ENCODE assay signal across 9 cellular contexts in genomic region chr12:26340649-26341048, GRCh38.
A peak's percentile ranks its signal among the peaks of the same experiment; 100 is the strongest.
DNase-seq lines count a peak whose midpoint lies in the region; ATAC-seq, FAIRE-seq and TF ChIP-seq lines count a peak whose summit lies in the region.
"Had no signal": no experiment of that assay in that cellular context is flagged by ENCODE, and none has a peak within 500 bp of the region (broad histone marks: within the 10 kb centered on the region; RNA-seq: fewer than 3 reads in every experiment).

No MANE protein-coding gene starts in this region.

- no peaks in the 10 kb centered on the region for H3K9me3 Mint-ChIP-seq in activated naive CD8-positive, alpha-beta T cell treated with anti-CD3 and anti-CD28 coated beads, Interleukin-2, amount 10 ng/mL, durations not matched to agents 7 days and 5 days
- no peaks in the 10 kb centered on the region for H3K9me3 Mint-ChIP-seq in activated naive CD8-positive, alpha-beta T cell treated with anti-CD3 and anti-CD28 coated beads for 36 hours

- H3K27me3 Mint-ChIP-seq in activated naive CD8-positive, alpha-beta T cell treated with anti-CD3 and anti-CD28 coated beads, Interleukin-2, amount 10 ng/mL, durations not matched to agents 7 days and 5 days: no peaks in the 10 kb centered on the region
- H3K27me3 Mint-ChIP-seq in activated naive CD8-positive, alpha-beta T cell treated with anti-CD3 and anti-CD28 coated beads for 36 hours: no peaks in the 10 kb centered on the region

- no peak for DNase-seq in activated naive CD8-positive, alpha-beta T cell treated with anti-CD3 and anti-CD28 coated beads, Interleukin-2, amount 10 ng/mL, durations not matched to agents 7 days and 5 days
- no peak for DNase-seq in activated naive CD8-positive, alpha-beta T cell treated with anti-CD3 and anti-CD28 coated beads for 36 hours
- DNase-seq in K562 (ENCODE audit: extremely low read depth in 1 of 4, low spot score in 3 of 4): no peak
- no peak for DNase-seq in upper lobe of right lung
- no peak for DNase-seq in glomerular visceral epithelial cell (ENCODE audit: extremely low spot score)
- no peak for DNase-seq in amniotic stem cell (lab: John Stamatoyannopoulos, UW)
- no peak for DNase-seq in NCI-H1105 treated with DMSO at 0.1 percent for 48 hours (lab: John Stamatoyannopoulos, UW)

- H3K27ac Mint-ChIP-seq in activated naive CD8-positive, alpha-beta T cell treated with anti-CD3 and anti-CD28 coated beads, Interleukin-2, amount 10 ng/mL, durations not matched to agents 7 days and 5 days: peak overlapping the region; percentile 59
- H3K27ac Mint-ChIP-seq in activated naive CD8-positive, alpha-beta T cell treated with anti-CD3 and anti-CD28 coated beads for 36 hours: no peak overlapping the region

- H3K4me1 ChIP-seq in K562 (replicated peaks in 1 of 2; ENCODE audit: control insufficient read depth in 2 of 2, insufficient read depth in 2 of 2, low read length in 2 of 2) (no peaks in the 10 kb centered on the region), upper lobe of right lung (no peaks in the 10 kb centered on the region)

- H3K27me3 ChIP-seq in K562 (ENCODE audit: control insufficient read depth in 2 of 2, insufficient read depth in 2 of 2, low read length in 2 of 2) (peaks cover 5 to 16% of the 10 kb centered on the region in 2 experiments; a peak in 2 of 5 replicates), upper lobe of right lung (no peaks in the 10 kb centered on the region)

- H3K4me1 Mint-ChIP-seq in activated naive CD8-positive, alpha-beta T cell treated with anti-CD3 and anti-CD28 coated beads, Interleukin-2, amount 10 ng/mL, durations not matched to agents 7 days and 5 days: peaks cover 34% of the 10 kb centered on the region
- H3K4me1 Mint-ChIP-seq in activated naive CD8-positive, alpha-beta T cell treated with anti-CD3 and anti-CD28 coated beads for 36 hours: peaks cover 13% of the 10 kb centered on the region

- no TSS peak for BruUV-seq in K562 (replicated peaks; lab: Mats Ljungman, UMichigan)

- WGBS in K562 (ENCODE audit: insufficient coverage, low coverage, missing lambda C conversion rate): 0% methylated on average over 1 of the region's 1 CpG

- in situ Hi-C loops in K562 (cut with MboI): no loop called here

- no peak for TF ChIP-seq POLR2A in K562 (conservative IDR thresholded peaks at IDR 0.05)

- POLR2A ChIA-PET in activated naive CD8-positive, alpha-beta T cell treated with anti-CD3 and anti-CD28 coated beads, Interleukin-2, amount 10 ng/mL, durations not matched to agents 7 days and 5 days (lab: Charles Lee): no interaction called here
- POLR2A ChIA-PET in K562 (lab: Yijun Ruan, JAX): no interaction called here

- intact Hi-C loops in K562 (cut with micrococcal nuclease) (no loop called here), upper lobe of right lung (cut with DNase I) (no loop called here)

- H3K79me2 ChIP-seq in K562 (ENCODE audit: control insufficient read depth, insufficient read depth, low read length): no peaks in the 10 kb centered on the region

- H4K20me1 ChIP-seq in K562 (replicated peaks; ENCODE audit: control insufficient read depth, insufficient read depth, low read length): no peaks in the 10 kb centered on the region

- no peaks in the 10 kb centered on the region for H3K9me1 ChIP-seq in K562 (ENCODE audit: control insufficient read depth, insufficient read depth, low read length)

- H3K4me2 ChIP-seq in K562 (ENCODE audit: insufficient read depth, low read length): no peak overlapping the region

- no peaks in the 10 kb centered on the region for H3K36me3 ChIP-seq in K562 (ENCODE audit: control insufficient read depth, insufficient read depth, low read length)
- peaks cover 13% of the 10 kb centered on the region for H3K36me3 ChIP-seq in upper lobe of right lung

- no peaks in the 10 kb centered on the region for H3K9me3 ChIP-seq in K562 (replicated peaks; ENCODE audit: control insufficient read depth, insufficient read depth, low read depth, low read length)
- H3K9me3 ChIP-seq in upper lobe of right lung: no peaks in the 10 kb centered on the region

- no peak overlapping the region for H3K9ac ChIP-seq in K562 (ENCODE audit: insufficient read depth in 1 of 2, low read depth in 2 of 2, low read length in 2 of 2)

- no peak for TF ChIP-seq EP300 in K562 (IDR thresholded peaks at IDR 0.05; ENCODE audit: low read length)

- no peak overlapping the region for H2AFZ ChIP-seq in K562 (ENCODE audit: low read depth, low read length)

- FAIRE-seq in K562 (lab: Jason Lieb, UNC): no peak
- FAIRE-seq: A204.1 had no signal

- CTCF ChIA-PET in K562 (lab: Yijun Ruan, JAX; ENCODE audit: low intra/inter-chr PET ratio): no interaction called here

- H3K4me3 Mint-ChIP-seq in activated naive CD8-positive, alpha-beta T cell treated with anti-CD3 and anti-CD28 coated beads, Interleukin-2, amount 10 ng/mL, durations not matched to agents 7 days and 5 days: peak overlapping the region; percentile 18
- H3K4me3 Mint-ChIP-seq in activated naive CD8-positive, alpha-beta T cell treated with anti-CD3 and anti-CD28 coated beads for 36 hours: no peak overlapping the region

- H3K27ac ChIP-seq in K562 (ENCODE audit: extremely low read depth, low read depth, low read length): no peak overlapping the region
- H3K27ac ChIP-seq in upper lobe of right lung: no peak overlapping the region

- H3K36me3 Mint-ChIP-seq in activated naive CD8-positive, alpha-beta T cell treated with anti-CD3 and anti-CD28 coated beads, Interleukin-2, amount 10 ng/mL, durations not matched to agents 7 days and 5 days: peaks cover 20% of the 10 kb centered on the region
- H3K36me3 Mint-ChIP-seq in activated naive CD8-positive, alpha-beta T cell treated with anti-CD3 and anti-CD28 coated beads for 36 hours: peaks cover 44% of the 10 kb centered on the region

- no peak for TF ChIP-seq CTCF in K562 (IDR thresholded peaks at IDR 0.05 in 2 of 3, conservative IDR thresholded peaks at IDR 0.05 in 1 of 3; ENCODE audit: insufficient read depth in 2 of 3, low read depth in 1 of 3, low read length in 3 of 3)
- TF ChIP-seq CTCF in upper lobe of right lung (IDR thresholded peaks at IDR 0.05): no peak

- peak; percentile 60 for ATAC-seq in activated naive CD8-positive, alpha-beta T cell treated with anti-CD3 and anti-CD28 coated beads, Interleukin-2, amount 10 ng/mL, durations not matched to agents 7 days and 5 days (ENCODE audit: low read depth)
- ATAC-seq in HG03432 (IDR thresholded peaks at IDR 0.05; ENCODE audit: unreplicated experiment): peak; percentile 81
- ATAC-seq in K562: no peak
- peak; percentile 97 for ATAC-seq in upper lobe of right lung

- H3K4me3 ChIP-seq in K562 (no peak overlapping the region), upper lobe of right lung (no peak overlapping the region)

- TF ChIP-seq RAD21 in K562 (CRISPR knock-in tag; conservative IDR thresholded peaks at IDR 0.05 in 1 of 2, IDR thresholded peaks at IDR 0.05 in 1 of 2): no peak

TF ChIP-seq in K562, 482 proteins besides CTCF, POLR2A, EP300 and RAD21:
- TF ChIP-seq ZSCAN32 (CRISPR knock-in tag; IDR thresholded peaks at IDR 0.05) (no peak), SPI1 (IDR thresholded peaks at IDR 0.05; ENCODE audit: borderline replicate concordance, low read depth, low read length) (peak; percentile 54; the same call in 1 of the 2 replicates)
